ENCODE assay signal across 18 cellular contexts in the genomic region with DNA sequence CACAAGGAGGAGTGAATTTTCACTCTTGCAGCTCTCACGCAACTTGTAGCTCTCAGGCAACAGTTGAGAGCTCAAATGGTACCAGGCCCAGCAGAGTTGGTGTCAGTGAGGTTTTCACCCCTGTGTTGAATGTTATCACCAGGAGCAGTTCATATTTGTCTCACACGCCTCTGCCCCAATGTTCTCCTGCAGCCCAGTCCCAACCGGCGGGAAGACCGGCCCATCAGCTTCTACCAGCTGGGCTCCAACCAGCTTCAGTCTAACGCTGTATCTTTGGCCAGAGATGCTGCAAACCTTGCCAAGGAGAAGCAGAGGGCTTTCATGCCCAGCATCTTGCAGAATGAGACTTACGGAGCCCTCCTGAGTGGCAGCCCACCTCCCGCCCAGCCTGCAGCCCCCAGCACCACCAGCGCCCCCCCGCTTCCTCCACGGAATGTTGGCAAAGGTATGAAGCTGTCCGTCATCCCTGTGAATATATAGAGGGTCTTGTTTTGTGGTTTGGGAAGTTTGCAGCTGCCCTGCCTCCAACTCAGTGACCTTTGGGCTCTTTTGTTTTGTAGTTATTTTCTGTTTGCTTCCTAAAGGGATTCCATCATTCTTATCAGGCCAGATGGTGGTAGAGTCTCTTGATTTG.
"Had no signal": no experiment of that assay in that cellular context is flagged by ENCODE, and none has a peak within 500 bp of the region (broad histone marks: within the 10 kb centered on the region; RNA-seq: fewer than 3 reads in every experiment).

No MANE protein-coding gene starts in this region.

- H3K27ac ChIP-seq: suprapubic skin, WERI-Rb-1 had no signal

- H3K4me3 ChIP-seq: adrenal gland, esophagus muscularis mucosa, gastroesophageal sphincter, heart right ventricle, lower lobe of right lung, suprapubic skin, upper lobe of left lung had no signal

- ATAC-seq: activated naive CD4-positive, alpha-beta T cell treated with anti-CD3 and anti-CD28 coated beads, Interleukin-2, amount 50 U/mL, for 72 hours; left colon; lower lobe of right lung; natural killer cell; T-helper 17 cell had no signal

- DNase-seq: activated CD4-positive, alpha-beta T cell treated with anti-CD3 and anti-CD28 coated beads, Interleukin-2, amount 50 U/mL, for 4 hours; activated gamma-delta T cell treated with Interleukin-2 at 50 U/mL for 16 hours; effector CD8-positive, alpha-beta T cell; heart right ventricle; left colon; lower lobe of right lung; natural killer cell; stimulated activated naive CD8-positive, alpha-beta T cell treated with anti-CD3 and anti-CD28 coated beads, Interleukin-15, Interleukin-2, amounts not matched to agents 100 U/mL and 50 U/mL, for 24 hours; T-helper 17 cell; upper lobe of left lung; WERI-Rb-1 had no signal

- H3K36me3 ChIP-seq: adrenal gland had no signal

- H3K4me1 ChIP-seq: lower lobe of right lung had no signal

- H3K27me3 ChIP-seq: adrenal gland, esophagus muscularis mucosa, gastroesophageal sphincter, heart right ventricle, suprapubic skin, upper lobe of left lung had no signal

- H3K9me3 ChIP-seq: adrenal gland, esophagus muscularis mucosa, gastroesophageal sphincter, heart right ventricle, lower lobe of right lung, suprapubic skin, upper lobe of left lung had no signal

- FAIRE-seq: astrocyte, endothelial cell of umbilical vein had no signal
